Comparison of ENCODE assay signal across 18 cellular contexts in genomic region chr7:158759749-158760444, GRCh38. TPM values are rescaled to one million over a fixed set of nuclear protein-coding genes. Genes with fewer than 3 reads are reported as not detected.
DNase-seq lines count a peak whose midpoint lies in the region; ATAC-seq and TF ChIP-seq lines count a peak whose summit lies in the region.
"Had no signal": no experiment of that assay in that cellular context is flagged by ENCODE, and none has a peak within 500 bp of the region (broad histone marks: within the 10 kb centered on the region; RNA-seq: fewer than 3 reads in every experiment).

No MANE protein-coding gene starts in this region.

- no peaks in the 10 kb centered on the region for H3K79me2 ChIP-seq in smooth muscle cell (ENCODE audit: low read depth)

- TF ChIP-seq EP300 in upper lobe of left lung (IDR thresholded peaks at IDR 0.05), result no peak

- no peaks in the 10 kb centered on the region for H3K9me3 ChIP-seq in T-helper 17 cell (ENCODE audit: control insufficient read depth, low read length, poor library complexity, severe bottlenecking)
- H3K9me3 ChIP-seq in upper lobe of left lung, result no peaks in the 10 kb centered on the region
- no peaks in the 10 kb centered on the region for H3K9me3 ChIP-seq in smooth muscle cell (replicated peaks; ENCODE audit: low read depth)

- 77 to 81% methylated on average over 14 of the region's 14 CpGs for WGBS in upper lobe of left lung, 2 donors
- WGBS in smooth muscle cell (ENCODE audit: low lambda C conversion rate), result 95% methylated on average over 14 of the region's 14 CpGs

- no peak overlapping the region for H3K4me2 ChIP-seq in smooth muscle cell

- H3K27me3 ChIP-seq in upper lobe of left lung (no peaks in the 10 kb centered on the region), smooth muscle cell (ENCODE audit: low read depth) (no peaks in the 10 kb centered on the region)

- H3K36me3 ChIP-seq in upper lobe of left lung, result peaks cover 7 to 90% (median 46%) of the 10 kb centered on the region in 4 donors
- H3K36me3 ChIP-seq in smooth muscle cell (ENCODE audit: low read depth), result peaks cover 4% of the 10 kb centered on the region

- H2AFZ ChIP-seq in smooth muscle cell (ENCODE audit: low read depth), result no peak overlapping the region

- H3K4me3 Mint-ChIP-seq in activated T-cell treated with anti-CD3 and anti-CD28 coated beads, Interleukin-2, amount 50 U/mL, for 24 hours, result no peak overlapping the region
- H3K4me3 Mint-ChIP-seq in T-helper 17 cell, result peak overlapping the region; percentile 36
- H3K4me3 Mint-ChIP-seq: CD4-positive, CD25-positive, alpha-beta regulatory T cell; HFFc6 had no signal

- no peak for DNase-seq in activated T-cell treated with anti-CD3 and anti-CD28 coated beads, Interleukin-2, amount 50 U/mL, for 24 hours
- no peak for DNase-seq in activated T-cell treated with anti-CD3 and anti-CD28 coated beads, Interleukin-2, amount 50 U/mL, for 48 hours
- DNase-seq in NCI-H187 treated with DMSO at 0.1 percent for 48 hours (lab: John Stamatoyannopoulos, UW), result peak; percentile 81
- no peak for DNase-seq in T-helper 17 cell
- DNase-seq in upper lobe of left lung, result peak in 1 of 2 donors; percentile 61
- no peak for DNase-seq in smooth muscle cell (lab: John Stamatoyannopoulos, UW; ENCODE audit: unreplicated experiment)
- DNase-seq: CD4-positive, CD25-positive, alpha-beta regulatory T cell; EL; GF-D8; H7; HFFc6; KG1; NCI-H1092 treated with DMSO at 0.1 percent for 48 hours; NCI-H2171; NCI-H526 treated with DMSO at 0.1 percent for 48 hours; Right ventricle myocardium superior had no signal

- TF ChIP-seq CTCF in upper lobe of left lung (IDR thresholded peaks at IDR 0.05) (no peak), smooth muscle cell (IDR thresholded peaks at IDR 0.05; ENCODE audit: borderline replicate concordance, insufficient read depth, poor library complexity, severe bottlenecking) (no peak)

- H3K27ac ChIP-seq in upper lobe of left lung (peak overlapping the region in 1 of 4 donors; percentile 19), smooth muscle cell (ENCODE audit: low read depth) (no peak overlapping the region)

- H3K27ac Mint-ChIP-seq in activated T-cell treated with anti-CD3 and anti-CD28 coated beads, Interleukin-2, amount 50 U/mL, for 24 hours, result peak overlapping the region; percentile 27
- H3K27ac Mint-ChIP-seq in T-helper 17 cell, result no peak overlapping the region
- H3K27ac Mint-ChIP-seq: HFFc6 had no signal

- no peak for ATAC-seq in T-helper 17 cell
- ATAC-seq in upper lobe of left lung (ENCODE audit: low FRiP score in 2 of 2), result peak; percentile 25 to 69
- ATAC-seq in GM18858 (IDR thresholded peaks at IDR 0.05; ENCODE audit: unreplicated experiment), result no peak
- ATAC-seq in GM21619 (IDR thresholded peaks at IDR 0.05; ENCODE audit: unreplicated experiment), result no peak

- no peak overlapping the region for H3K4me3 ChIP-seq in upper lobe of left lung
- H3K4me3 ChIP-seq in smooth muscle cell, result no peak overlapping the region

- peaks cover 16% of the 10 kb centered on the region for H3K4me1 Mint-ChIP-seq in activated T-cell treated with anti-CD3 and anti-CD28 coated beads, Interleukin-2, amount 50 U/mL, for 24 hours (ENCODE audit: low read depth)
- peaks cover 28% of the 10 kb centered on the region for H3K4me1 Mint-ChIP-seq in T-helper 17 cell

- H3K9ac ChIP-seq in smooth muscle cell (ENCODE audit: low read depth), result no peak overlapping the region

- H3K27me3 Mint-ChIP-seq in activated T-cell treated with anti-CD3 and anti-CD28 coated beads, Interleukin-2, amount 50 U/mL, for 24 hours, result no peaks in the 10 kb centered on the region
- no peaks in the 10 kb centered on the region for H3K27me3 Mint-ChIP-seq in T-helper 17 cell
- H3K27me3 Mint-ChIP-seq: CD4-positive, CD25-positive, alpha-beta regulatory T cell had no signal

- H3K4me1 ChIP-seq in upper lobe of left lung (peaks cover 0 to 4% (median 0%) of the 10 kb centered on the region in 4 donors), smooth muscle cell (ENCODE audit: low read depth) (no peaks in the 10 kb centered on the region)

- H3F3A ChIP-seq in smooth muscle cell (ENCODE audit: low read depth), result no peaks in the 10 kb centered on the region

- H3K9me3 Mint-ChIP-seq in activated T-cell treated with anti-CD3 and anti-CD28 coated beads, Interleukin-2, amount 50 U/mL, for 24 hours, result no peaks in the 10 kb centered on the region
- H3K9me3 Mint-ChIP-seq: CD4-positive, CD25-positive, alpha-beta regulatory T cell; HFFc6 had no signal

- H4K20me1 ChIP-seq in smooth muscle cell (ENCODE audit: low read depth), result peaks cover 4% of the 10 kb centered on the region

- H3K36me3 Mint-ChIP-seq in activated T-cell treated with anti-CD3 and anti-CD28 coated beads, Interleukin-2, amount 50 U/mL, for 24 hours (ENCODE audit: low read depth), result peaks cover 86% of the 10 kb centered on the region
- peaks cover 21% of the 10 kb centered on the region for H3K36me3 Mint-ChIP-seq in T-helper 17 cell (ENCODE audit: low read depth)

- TF ChIP-seq POLR2A in upper lobe of left lung (IDR thresholded peaks at IDR 0.05), result no peak

RNA-seq across cellular contexts. Expression of gene NCAPG2, which starts 55.3 kb away (rescaled TPM):
- total RNA-seq in T-helper 17 cell, result 10 to 100 TPM in 1 of 2 donors, 1 to 10 TPM in 1; 8.8 to 38.7 TPM
- 10 to 100 TPM in 1 of 6 donors, 1 to 10 TPM in 5; 4.6 to 11.0 (median 7.8) TPM for total RNA-seq in upper lobe of left lung
- 9.9 and 18.5 TPM in 2 replicates for total RNA-seq in smooth muscle cell
- 10.0 and 12.5 TPM in 2 replicates for polyA plus RNA-seq in smooth muscle cell

Comparison
In these comparisons a context has a peak if more than half of its experiments do, and no peak if none do; other contexts are left out.
1. ATAC-seq: peak in upper lobe of left lung (2 of 2); none in T-helper 17 cell (single experiment), GM18858 (single experiment) and GM21619 (single experiment).